ENCODE assay signal across 12 cellular contexts in genomic region chr5:132238901-132239500, GRCh38.
"Had no signal": no experiment of that assay in that cellular context is flagged by ENCODE, and none has a peak within 500 bp of the region (broad histone marks: within the 10 kb centered on the region; RNA-seq: fewer than 3 reads in every experiment).

No MANE protein-coding gene starts in this region.

- H3K4me1 Mint-ChIP-seq: activated CD4-positive, alpha-beta T cell treated with anti-CD3 and anti-CD28 coated beads for 36 hours; nephron; WTC11 had no signal

- H3K27me3 ChIP-seq: esophagus muscularis mucosa had no signal

- H3K4me3 ChIP-seq: esophagus muscularis mucosa, SK-N-MC had no signal

- H3K36me3 ChIP-seq: esophagus muscularis mucosa had no signal

- H3K4me3 Mint-ChIP-seq: activated CD4-positive, alpha-beta T cell treated with anti-CD3 and anti-CD28 coated beads for 36 hours; activated T-cell treated with anti-CD3 and anti-CD28 coated beads, Interleukin-2, amount 50 U/mL, for 4 hours; nephron; stimulated activated naive CD8-positive, alpha-beta T cell treated with anti-CD3 and anti-CD28 coated beads, Interleukin-15, Interleukin-2, amounts not matched to agents 100 ng/mL and 50 ng/mL, for 24 hours; T-helper 2 cell treated with Interferon-gamma antibody and Interleukin-4, amounts not matched to agents 5 μg/mL and 100 μg/mL, for 36 hours; type B pancreatic cell; WTC11 had no signal

- FAIRE-seq: bronchial epithelial cell, TTC549 had no signal

- DNase-seq: cortex of kidney had no signal

- H3K36me3 Mint-ChIP-seq: type B pancreatic cell had no signal

- H3K27me3 Mint-ChIP-seq: type B pancreatic cell had no signal

- H3K27ac Mint-ChIP-seq: activated CD4-positive, alpha-beta T cell treated with anti-CD3 and anti-CD28 coated beads for 36 hours; nephron; stimulated activated naive CD8-positive, alpha-beta T cell treated with anti-CD3 and anti-CD28 coated beads, Interleukin-15, Interleukin-2, amounts not matched to agents 100 ng/mL and 50 ng/mL, for 24 hours; T-helper 2 cell treated with Interferon-gamma antibody and Interleukin-4, amounts not matched to agents 5 μg/mL and 100 μg/mL, for 36 hours; type B pancreatic cell; WTC11 had no signal

- H3K27ac ChIP-seq: esophagus muscularis mucosa, SK-N-MC had no signal
